Comparison of ENCODE assay signal across 9 cellular contexts in genomic region chr17:350706-351435, GRCh38. TPM values are rescaled to one million over a fixed set of nuclear protein-coding genes. Genes with fewer than 3 reads are reported as not detected.
DNase-seq lines count a peak whose midpoint lies in the region.
"Had no signal": no experiment of that assay in that cellular context is flagged by ENCODE, and none has a peak within 500 bp of the region (broad histone marks: within the 10 kb centered on the region; RNA-seq: fewer than 3 reads in every experiment).

No MANE protein-coding gene starts in this region.

- H3K27me3 Mint-ChIP-seq in CD8-positive, alpha-beta memory T cell = peaks cover 0 to 2% of the 10 kb centered on the region in 2 donors

- H3K4ac ChIP-seq in neuronal stem cell (ENCODE audit: low read length) = no peak overlapping the region

- H3K4me1 ChIP-seq in neuronal stem cell (ENCODE audit: control insufficient read depth in 2 of 2, insufficient read depth in 1 of 2, low read depth in 1 of 2, low read length in 2 of 2) = peaks cover 19 to 22% of the 10 kb centered on the region in 2 donors
- no peaks in the 10 kb centered on the region for H3K4me1 ChIP-seq in CD8-positive, alpha-beta memory T cell (ENCODE audit: insufficient read depth, low read length)
- H3K4me1 ChIP-seq: SJSA1 had no signal

- no peaks in the 10 kb centered on the region for H3K36me3 Mint-ChIP-seq in CD8-positive, alpha-beta memory T cell

- no peak overlapping the region for H3K18ac ChIP-seq in neuronal stem cell (ENCODE audit: low read length)

- no peak overlapping the region for H2BK5ac ChIP-seq in neuronal stem cell (ENCODE audit: low read length)

- CTCF ChIA-PET in CD8-positive, alpha-beta memory T cell (lab: Charles Lee) = no interaction called here

- peaks cover 0 to 2% of the 10 kb centered on the region in 2 donors for H3K9me3 ChIP-seq in neuronal stem cell (replicated peaks in 1 of 2; ENCODE audit: control insufficient read depth in 2 of 2, insufficient read depth in 1 of 2, low read depth in 1 of 2, low read length in 2 of 2)
- no peaks in the 10 kb centered on the region for H3K9me3 ChIP-seq in CD8-positive, alpha-beta memory T cell (ENCODE audit: low read length)
- H3K9me3 ChIP-seq: SJSA1 had no signal

- no peak overlapping the region for H4K91ac ChIP-seq in neuronal stem cell (ENCODE audit: low read depth, low read length, poor library complexity)

- H3K27ac Mint-ChIP-seq in CD8-positive, alpha-beta memory T cell = peak overlapping the region in 2 of 8 donors; percentile 33 to 51

- H3K14ac ChIP-seq in neuronal stem cell (ENCODE audit: low read length) = no peak overlapping the region

- POLR2A ChIA-PET in CD8-positive, alpha-beta memory T cell (lab: Charles Lee) = no interaction called here

- H4K8ac ChIP-seq in neuronal stem cell (ENCODE audit: low read depth, low read length) = no peak overlapping the region

- peak; percentile 44 for DNase-seq in CD1c-positive myeloid dendritic cell (ENCODE audit: extremely low spot score)
- peak; percentile 79 for DNase-seq in RPMI7951 (ENCODE audit: low read depth)
- peak; percentile 10 for DNase-seq in fibroblast of peridontal ligament (ENCODE audit: extremely low read depth)
- DNase-seq in neuronal stem cell (ENCODE audit: low spot score) = no peak
- DNase-seq in NCI-H2029 (lab: John Stamatoyannopoulos, UW) = no peak
- no peak for DNase-seq in DMS153 (lab: John Stamatoyannopoulos, UW)
- no peak for DNase-seq in NCI-H2029 treated with DMSO at 0.1 percent for 48 hours (lab: John Stamatoyannopoulos, UW)
- no peak for DNase-seq in CD8-positive, alpha-beta memory T cell

- no peaks in the 10 kb centered on the region for H3K27me3 ChIP-seq in neuronal stem cell (ENCODE audit: control insufficient read depth in 3 of 3, insufficient read depth in 3 of 3, low read depth in 1 of 3, low read length in 3 of 3)
- no peaks in the 10 kb centered on the region for H3K27me3 ChIP-seq in CD8-positive, alpha-beta memory T cell (ENCODE audit: insufficient read depth, low read length, poor library complexity, severe bottlenecking)
- H3K27me3 ChIP-seq: SJSA1 had no signal

- H3K4me2 ChIP-seq in neuronal stem cell (ENCODE audit: insufficient read depth, low read length, poor library complexity, severe bottlenecking) = no peak overlapping the region

- H3K4me3 Mint-ChIP-seq in CD8-positive, alpha-beta memory T cell = no peak overlapping the region

- H3K4me1 Mint-ChIP-seq in CD8-positive, alpha-beta memory T cell = peaks cover 0 to 2% (median 0%) of the 10 kb centered on the region in 3 donors

- H3K27ac ChIP-seq in neuronal stem cell (replicated peaks; ENCODE audit: low read length) = no peak overlapping the region
- no peak overlapping the region for H3K27ac ChIP-seq in CD8-positive, alpha-beta memory T cell (ENCODE audit: low read depth, low read length)
- H3K27ac ChIP-seq: SJSA1 had no signal

- H3K23ac ChIP-seq in neuronal stem cell (ENCODE audit: low read depth, low read length, poor library complexity) = no peak overlapping the region

- H3K9me3 Mint-ChIP-seq in CD8-positive, alpha-beta memory T cell = no peaks in the 10 kb centered on the region

- H3K79me1 ChIP-seq in neuronal stem cell (ENCODE audit: low read depth, low read length) = peaks cover 3% of the 10 kb centered on the region

- no peak overlapping the region for H3K4me3 ChIP-seq in neuronal stem cell (ENCODE audit: low read length in 2 of 2)
- no peak overlapping the region for H3K4me3 ChIP-seq in CD8-positive, alpha-beta memory T cell (ENCODE audit: low read length)
- H3K4me3 ChIP-seq: SJSA1 had no signal

- peak overlapping the region; percentile 41 for H2BK15ac ChIP-seq in neuronal stem cell (ENCODE audit: low read length)

- no peaks in the 10 kb centered on the region for H3K36me3 ChIP-seq in neuronal stem cell (replicated peaks in 1 of 2; ENCODE audit: control insufficient read depth in 2 of 2, insufficient read depth in 2 of 2, low read length in 2 of 2)
- H3K36me3 ChIP-seq in CD8-positive, alpha-beta memory T cell (ENCODE audit: insufficient read depth, low read length) = no peaks in the 10 kb centered on the region
- H3K36me3 ChIP-seq: SJSA1 had no signal

- H3K9ac ChIP-seq in neuronal stem cell (ENCODE audit: low read depth, low read length, poor library complexity) = no peak overlapping the region

- peak overlapping the region; percentile 41 for H2AK5ac ChIP-seq in neuronal stem cell (ENCODE audit: low read depth, low read length)

- no peak overlapping the region for H2AFZ ChIP-seq in neuronal stem cell (ENCODE audit: low read length)

- peak overlapping the region; percentile 46 for H2BK12ac ChIP-seq in neuronal stem cell (ENCODE audit: low read length)

- WGBS in neuronal stem cell (ENCODE audit: extremely low coverage in 2 of 2, insufficient read length in 2 of 2, insufficient replicate concordance in 1 of 2), 2 donors = no CpG with 5 or more reads among the region's 8 CpGs

- H2BK120ac ChIP-seq in neuronal stem cell (ENCODE audit: low read depth, low read length) = no peak overlapping the region

RNA-seq across cellular contexts. Expression of gene RPH3AL, which starts 1.7 kb away (rescaled TPM):
- 0.78 and 1.2 TPM in 2 replicates for total RNA-seq in RPMI7951 (2014; rRNA removed; shearing (Covaris generic))
- polyA plus RNA-seq in neuronal stem cell (2013, experiment 1 of 2) = 7.7 TPM
- polyA plus RNA-seq in neuronal stem cell (2013, experiment 2 of 2) = 6.5 TPM
- 1 to 10 TPM in 1 of 2 experiments, under 1 TPM in 1; 0.91 to 2.0 TPM for total RNA-seq in CD8-positive, alpha-beta memory T cell
- polyA plus RNA-seq in CD8-positive, alpha-beta memory T cell = 3.7 TPM

Comparison
In these comparisons a context has a peak if more than half of its experiments do, and no peak if none do; other contexts are left out.
1. DNase-seq: peak in CD1c-positive myeloid dendritic cell (single experiment), RPMI7951 (single experiment) and fibroblast of peridontal ligament (single experiment); none in neuronal stem cell (single experiment), NCI-H2029 (single experiment), DMS153 (single experiment), NCI-H2029 treated with DMSO at 0.1 percent for 48 hours (single experiment) and CD8-positive, alpha-beta memory T cell (0 of 5).